Comparison of ENCODE assay signal across 9 cellular contexts in the genomic region with DNA sequence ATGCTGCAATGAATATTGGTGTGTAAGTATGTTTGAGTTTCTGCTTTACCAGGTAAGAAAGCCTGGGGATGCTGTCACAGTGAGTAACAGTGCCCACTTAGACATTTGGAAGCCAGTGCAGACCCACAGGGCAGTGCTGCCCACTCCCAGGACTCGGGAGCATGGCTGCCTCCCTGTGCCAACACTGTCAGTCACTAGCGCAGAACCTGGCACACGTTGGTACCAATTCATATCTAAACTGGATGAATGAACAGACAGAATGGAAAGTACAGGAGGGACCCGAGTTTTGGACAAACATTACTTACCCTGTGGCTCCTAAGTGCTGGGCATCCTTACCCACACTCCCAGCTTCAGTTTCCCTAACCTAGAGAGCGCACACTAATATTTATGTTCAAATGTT. TPM values are rescaled to one million over a fixed set of nuclear protein-coding genes. Genes with fewer than 3 reads are reported as not detected.
DNase-seq lines count a peak whose midpoint lies in the region; ATAC-seq, FAIRE-seq and TF ChIP-seq lines count a peak whose summit lies in the region.
"Had no signal": no experiment of that assay in that cellular context is flagged by ENCODE, and none has a peak within 500 bp of the region (broad histone marks: within the 10 kb centered on the region; RNA-seq: fewer than 3 reads in every experiment).

No MANE protein-coding gene starts in this region.

- no peak for ATAC-seq in activated naive CD4-positive, alpha-beta T cell treated with anti-CD3 and anti-CD28 coated beads, Interleukin-2, amount 50 U/mL, for 72 hours
- no peak for ATAC-seq in stimulated activated effector memory CD8-positive, alpha-beta T cell treated with anti-CD3 and anti-CD28 coated beads, Interleukin-12 subunit alpha, Interleukin-12 subunit beta, amount 100 ng/mL, for 72 hours
- no peak for ATAC-seq in left colon

- peak overlapping the region; percentile 96 for H3K4me3 Mint-ChIP-seq in stimulated activated effector memory CD8-positive, alpha-beta T cell treated with anti-CD3 and anti-CD28 coated beads, Interleukin-12 subunit alpha, Interleukin-12 subunit beta, amount 100 ng/mL, for 72 hours

- no peaks in the 10 kb centered on the region for H3K36me3 ChIP-seq in hepatocyte (replicated peaks; ENCODE audit: insufficient read depth, low read depth)

- peaks cover 0 to 9% of the 10 kb centered on the region in 2 donors for H3K36me3 Mint-ChIP-seq in activated naive CD4-positive, alpha-beta T cell treated with anti-CD3 and anti-CD28 coated beads, Interleukin-2, amount 50 U/mL, for 72 hours
- H3K36me3 Mint-ChIP-seq in stimulated activated effector memory CD8-positive, alpha-beta T cell treated with anti-CD3 and anti-CD28 coated beads, Interleukin-12 subunit alpha, Interleukin-12 subunit beta, amount 100 ng/mL, for 72 hours, result no peaks in the 10 kb centered on the region

- H3K27ac Mint-ChIP-seq in activated naive CD4-positive, alpha-beta T cell treated with anti-CD3 and anti-CD28 coated beads, Interleukin-2, amount 50 U/mL, for 72 hours, result peak overlapping the region; percentile 88 to 93
- peak overlapping the region; percentile 96 for H3K27ac Mint-ChIP-seq in stimulated activated effector memory CD8-positive, alpha-beta T cell treated with anti-CD3 and anti-CD28 coated beads, Interleukin-12 subunit alpha, Interleukin-12 subunit beta, amount 100 ng/mL, for 72 hours

- no peaks in the 10 kb centered on the region for H3K9me3 ChIP-seq in hepatocyte (ENCODE audit: low read depth)

- H3K9me3 Mint-ChIP-seq in activated naive CD4-positive, alpha-beta T cell treated with anti-CD3 and anti-CD28 coated beads, Interleukin-2, amount 50 U/mL, for 72 hours, result no peaks in the 10 kb centered on the region
- peaks cover 3% of the 10 kb centered on the region for H3K9me3 Mint-ChIP-seq in stimulated activated effector memory CD8-positive, alpha-beta T cell treated with anti-CD3 and anti-CD28 coated beads, Interleukin-12 subunit alpha, Interleukin-12 subunit beta, amount 100 ng/mL, for 72 hours

- H3K4me2 ChIP-seq in hepatocyte, result peak overlapping the region; percentile 99

- H3K9me2 ChIP-seq in hepatocyte (replicated peaks; ENCODE audit: insufficient read depth), result no peaks in the 10 kb centered on the region

- no peak for DNase-seq in HFF-Myc (ENCODE audit: extremely low read depth, low read depth)
- DNase-seq in activated naive CD4-positive, alpha-beta T cell treated with anti-CD3 and anti-CD28 coated beads, Interleukin-2, amount 50 U/mL, for 72 hours (ENCODE audit: low spot score in 2 of 2), result no peak
- no peak for DNase-seq in hepatocyte (ENCODE audit: low spot score)
- DNase-seq in stimulated activated effector memory CD8-positive, alpha-beta T cell treated with anti-CD3 and anti-CD28 coated beads, Interleukin-12 subunit alpha, Interleukin-12 subunit beta, amount 100 ng/mL, for 72 hours (ENCODE audit: low spot score in 2 of 2), result no peak
- DNase-seq in lower leg skin (ENCODE audit: low spot score in 2 of 2), result no peak
- no peak for DNase-seq in frontal cortex (ENCODE audit: low spot score in 2 of 2)
- no peak for DNase-seq in left colon
- DNase-seq: mesendoderm had no signal

- FAIRE-seq in frontal cortex (lab: Jason Lieb, UNC), result no peak

- TF ChIP-seq POLR2A in lower leg skin (IDR thresholded peaks at IDR 0.05), result no peak

- intact Hi-C loops in lower leg skin (cut with DNase I; ENCODE audit: low total_unique reads) (loop anchor here (10.0 kb wide), 1 partner anchor 164 kb away; no protein-coding TSS in a partner anchor), left colon (cut with DNase I, micrococcal nuclease) (loop anchor here in 1 of 2 donors (10.0 kb wide), 2 partner anchors 54 to 154 kb away; no protein-coding TSS in a partner anchor)

- WGBS in hepatocyte (ENCODE audit: low lambda C conversion rate, missing lambda C conversion rate), result 94% methylated on average over 5 of the region's 5 CpGs
- WGBS in lower leg skin, 2 donors, result 50 to 62% methylated on average over 5 of the region's 5 CpGs

- no peaks in the 10 kb centered on the region for H4K20me1 ChIP-seq in hepatocyte (ENCODE audit: insufficient read depth, poor library complexity, severe bottlenecking)

- TF ChIP-seq CTCF in HFF-Myc (IDR thresholded peaks at IDR 0.05; ENCODE audit: low read depth, low read length, missing control alignments) (no peak), hepatocyte (IDR thresholded peaks at IDR 0.05; ENCODE audit: poor library complexity) (no peak), lower leg skin (IDR thresholded peaks at IDR 0.05) (no peak)

- H3K27me3 ChIP-seq in hepatocyte, result peaks cover 64% of the 10 kb centered on the region

- no peak overlapping the region for H3K27ac ChIP-seq in hepatocyte
- H3K27ac ChIP-seq: SK-N-MC had no signal

- H3K79me2 ChIP-seq in hepatocyte, result no peaks in the 10 kb centered on the region

- H2AFZ ChIP-seq in hepatocyte, result peak overlapping the region; percentile 88

- H3K4me1 ChIP-seq in hepatocyte (ENCODE audit: insufficient read depth), result peaks cover 13% of the 10 kb centered on the region

- H3K4me1 Mint-ChIP-seq in stimulated activated effector memory CD8-positive, alpha-beta T cell treated with anti-CD3 and anti-CD28 coated beads, Interleukin-12 subunit alpha, Interleukin-12 subunit beta, amount 100 ng/mL, for 72 hours, result peaks cover 64% of the 10 kb centered on the region

- peak overlapping the region; percentile 62 for H3K4me3 ChIP-seq in HFF-Myc (replicated peaks; ENCODE audit: low read depth, low read length)
- H3K4me3 ChIP-seq in hepatocyte, result no peak overlapping the region
- no peak overlapping the region for H3K4me3 ChIP-seq in lower leg skin (ENCODE audit: low read depth, poor library complexity, severe bottlenecking)

RNA-seq across cellular contexts. Expression of gene EVA1C, which starts 1.6 kb away (rescaled TPM):
- total RNA-seq in activated naive CD4-positive, alpha-beta T cell treated with anti-CD3 and anti-CD28 coated beads, Interleukin-2, amount 50 U/mL, for 72 hours, result 10 to 100 TPM in 1 of 2 donors, 1 to 10 TPM in 1; 7.8 to 15.2 TPM
- total RNA-seq in hepatocyte (2.9 and 3.4 TPM in 2 replicates), lower leg skin (100 to 1,000 TPM in 1 of 4 donors, 10 to 100 TPM in 3; 57.4 to 108 (median 66.7) TPM), frontal cortex (2.4 TPM), left colon (10 to 100 TPM; 10.3 to 24.5 TPM)
- polyA plus RNA-seq in hepatocyte, result 2.2 and 4.4 TPM in 2 replicates

RNA-seq across cellular contexts. Expression of gene URB1, which starts 18.1 kb away (rescaled TPM):
- total RNA-seq in activated naive CD4-positive, alpha-beta T cell treated with anti-CD3 and anti-CD28 coated beads, Interleukin-2, amount 50 U/mL, for 72 hours, result 10 to 100 TPM; 20.5 to 25.3 TPM
- 10.1 and 13.6 TPM in 2 replicates for total RNA-seq in hepatocyte
- polyA plus RNA-seq in hepatocyte, result 2.9 and 3.4 TPM in 2 replicates
- total RNA-seq in lower leg skin, result 10 to 100 TPM; 23.3 to 37.4 (median 24.9) TPM
- 14.3 TPM for total RNA-seq in frontal cortex
- 10 to 100 TPM in 1 of 2 donors, 1 to 10 TPM in 1; 7.3 to 12.6 TPM for total RNA-seq in left colon
